Comparison of ENCODE assay signal across 26 cellular contexts in genomic region chr3:195761031-195761430, GRCh38. TPM values are rescaled to one million over a fixed set of nuclear protein-coding genes. Genes with fewer than 3 reads are reported as not detected.
"Had no signal": no experiment of that assay in that cellular context is flagged by ENCODE, and none has a peak within 500 bp of the region (broad histone marks: within the 10 kb centered on the region; RNA-seq: fewer than 3 reads in every experiment).

No MANE protein-coding gene starts in this region.

- H3K36me3 Mint-ChIP-seq: activated naive CD8-positive, alpha-beta T cell; mesothelial cell of epicardium; T-cell; type B pancreatic cell had no signal

- H3K36me3 ChIP-seq: cardiac muscle cell, left lung, stomach had no signal

- H3K4me1 ChIP-seq: foreskin keratinocyte had no signal

- ATAC-seq: foreskin keratinocyte had no signal

- H3K27ac Mint-ChIP-seq: activated CD4-positive, alpha-beta T cell treated with anti-CD3 and anti-CD28 coated beads, Interleukin-2, amount 10 ng/mL, durations not matched to agents 24 days and 14 days; activated naive CD8-positive, alpha-beta T cell; mesothelial cell of epicardium; progenitor cell of endocrine pancreas; T-cell; type B pancreatic cell had no signal

- FAIRE-seq: colon, keratinocyte had no signal

- H3K9me3 ChIP-seq: left lung, stomach had no signal

- H3K27me3 ChIP-seq: cardiac muscle cell had no signal

- H3K9me3 Mint-ChIP-seq: activated CD4-positive, alpha-beta T cell treated with anti-CD3 and anti-CD28 coated beads, Interleukin-2, amount 10 ng/mL, durations not matched to agents 24 days and 14 days; mesothelial cell of epicardium; T-cell; type B pancreatic cell had no signal

- H3K4me3 Mint-ChIP-seq: activated CD4-positive, alpha-beta T cell treated with anti-CD3 and anti-CD28 coated beads, Interleukin-2, amount 10 ng/mL, durations not matched to agents 24 days and 14 days; activated naive CD8-positive, alpha-beta T cell; mesothelial cell of epicardium; type B pancreatic cell had no signal

- DNase-seq: activated CD4-positive, alpha-beta T cell treated with anti-CD3 and anti-CD28 coated beads, Interleukin-2, amount 10 ng/mL, durations not matched to agents 24 days and 14 days; activated CD8-positive, alpha-beta memory T cell treated with anti-CD3 and anti-CD28 coated beads for 24 hours; activated CD8-positive, alpha-beta memory T cell treated with anti-CD3 and anti-CD28 coated beads, Interleukin-2, amount 50 U/mL, for 48 hours; activated gamma-delta T cell; activated T-cell treated with anti-CD3 and anti-CD28 coated beads, Interleukin-2, amount 50 U/mL, for 48 hours; foreskin keratinocyte; glutamatergic neuron; stimulated activated CD4-positive, alpha-beta T cell treated with anti-CD3 and anti-CD28 coated beads, Interleukin-15, amount 100 ng/mL, for 24 hours; stimulated activated CD4-positive, alpha-beta T cell treated with anti-CD3 and anti-CD28 coated beads, Interleukin-2, amount 100 ng/mL, for 48 hours; stomach had no signal

- H3K27ac ChIP-seq: cardiac muscle cell, dorsolateral prefrontal cortex, epithelial cell of prostate, foreskin keratinocyte, left lung, skin epidermis, stomach had no signal

- H3K4me3 ChIP-seq: cardiac muscle cell, dorsolateral prefrontal cortex, left lung, skin epidermis, stomach had no signal

RNA-seq across cellular contexts. Expression of gene MUC4, which starts 50.7 kb away (rescaled TPM):
- total RNA-seq: cardiac muscle cell, fibroblast of lung, foreskin keratinocyte, lung microvascular endothelial cell, myocyte had no signal
- polyA plus RNA-seq: fibroblast of lung, foreskin keratinocyte, keratinocyte, neural cell had no signal
